Comparison of ENCODE assay signal across 8 cellular contexts in the genomic region with DNA sequence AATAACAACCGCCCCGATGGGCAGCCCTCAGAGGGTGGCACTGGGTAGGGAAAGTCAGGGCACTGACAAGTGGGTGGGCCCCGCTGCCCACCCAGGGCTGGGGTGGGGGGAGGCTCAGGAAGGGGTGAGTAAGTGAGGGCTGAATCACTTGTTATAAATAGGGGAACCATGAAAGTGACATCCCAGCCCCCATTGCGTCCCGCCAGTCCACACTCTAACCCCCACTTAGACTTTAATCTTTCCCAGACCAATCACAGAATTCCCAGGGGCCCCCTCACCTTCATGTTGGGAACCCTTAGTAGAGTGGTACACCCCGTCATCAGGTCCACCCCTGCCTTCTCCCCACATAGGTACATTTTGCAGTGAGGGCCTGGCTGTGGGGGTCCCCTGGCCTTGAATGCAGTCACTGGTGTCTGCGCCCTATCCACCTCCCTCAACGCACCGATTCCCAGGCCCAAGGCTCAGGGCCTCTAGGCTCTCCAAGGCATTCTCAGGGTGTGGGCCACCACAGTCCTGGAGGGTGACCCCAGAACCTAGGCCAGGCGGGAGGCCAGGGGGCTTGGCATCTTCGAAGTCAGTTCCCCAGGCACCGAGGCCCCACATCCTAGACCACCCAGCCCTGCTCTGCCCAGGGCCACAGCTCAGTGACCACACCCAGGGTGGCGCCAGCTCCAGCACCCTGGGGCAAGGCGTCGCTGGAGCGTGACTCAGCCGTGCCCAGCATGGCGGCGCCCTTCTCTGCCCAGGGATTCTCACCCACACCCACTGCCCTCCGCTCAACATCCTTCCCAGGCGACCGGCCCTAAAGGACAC. TPM values are rescaled to one million over a fixed set of nuclear protein-coding genes. Genes with fewer than 3 reads are reported as not detected.
A peak's percentile ranks its signal among the peaks of the same experiment; 100 is the strongest.
DNase-seq lines count a peak whose midpoint lies in the region; ATAC-seq, FAIRE-seq and TF ChIP-seq lines count a peak whose summit lies in the region.

No MANE protein-coding gene starts in this region.

- H3K36me3 ChIP-seq in GM12878 (ENCODE audit: control insufficient read depth in 2 of 2, insufficient read depth in 2 of 2, low read length in 1 of 2), result peaks cover 0 to 3% of the 10 kb centered on the region in 2 experiments; a peak in 1 of 4 replicates
- H3K36me3 ChIP-seq in subcutaneous abdominal adipose tissue (ENCODE audit: control insufficient read depth in 5 of 5, insufficient read depth in 5 of 5, low read length in 5 of 5), result peaks cover 0 to 48% (median 20%) of the 10 kb centered on the region in 5 donors

- TF ChIP-seq CTCF in GM12878 (IDR thresholded peaks at IDR 0.05 in 2 of 3, conservative IDR thresholded peaks at IDR 0.05 in 1 of 3; ENCODE audit: control insufficient read depth in 2 of 3, extremely low read depth in 1 of 3, insufficient read depth in 1 of 3, low read depth in 3 of 3, low read length in 3 of 3), result no peak

- peak; percentile 44 for DNase-seq in GOT3 (lab: John Stamatoyannopoulos, UW)
- peak; percentile 68 for DNase-seq in RPMI8226
- DNase-seq in GM12878 (ENCODE audit: low read depth, low spot score), result no peak
- peak; percentile 47 for DNase-seq in kidney glomerular epithelial cell (lab: John Stamatoyannopoulos, UW)
- no peak for DNase-seq in iPS-NIHi11 (ENCODE audit: low spot score)
- DNase-seq in NCI-H526 treated with DMSO at 0.1 percent for 48 hours (lab: John Stamatoyannopoulos, UW), result no peak
- DNase-seq in COR-L47 (lab: John Stamatoyannopoulos, UW), result no peak

- peak; percentile 10 for ATAC-seq in GM12878

- POLR2A ChIA-PET in GM12878 (lab: Charles Lee), result interaction anchor here (0.6 to 7.5 kb wide), 13 partner anchors 7 to 688 kb away, joined by 3 to 85 read pairs (median 3); a partner anchor contains a TSS

- TF ChIP-seq EP300 in GM12878 (IDR thresholded peaks at IDR 0.05; ENCODE audit: borderline replicate concordance in 1 of 2, control insufficient read depth in 1 of 2, low read depth in 2 of 2, low read length in 2 of 2), result no peak

- H3K79me2 ChIP-seq in GM12878 (ENCODE audit: control insufficient read depth, insufficient read depth, low read length), result peaks cover 55% of the 10 kb centered on the region

- in situ Hi-C loops in GM12878 (cut with MboI), result loop anchor here (10.0 kb wide), 1 partner anchor 685 kb away; a partner anchor contains a TSS

- SMC1A ChIA-PET in GM12878 (lab: Charles Lee; ENCODE audit: uncharacterized antibody, unreplicated experiment), result interaction anchor here (0.9 to 4.2 kb wide), 3 partner anchors 22 to 45 kb away, joined by 3 to 37 read pairs (median 4); a partner anchor contains a TSS

- H3K9ac ChIP-seq in GM12878 (ENCODE audit: control insufficient read depth, insufficient read depth, low read length) (peak overlapping the region; percentile 94), subcutaneous abdominal adipose tissue (ENCODE audit: low read length in 5 of 5) (peak overlapping the region; percentile 75 to 100 (median 95))

- TF ChIP-seq RAD21 in GM12878 (IDR thresholded peaks at IDR 0.05; ENCODE audit: insufficient read depth, low read depth, low read length), result no peak

- H3K4me3 ChIP-seq in GM12878 (peak overlapping the region; percentile 92), subcutaneous abdominal adipose tissue (ENCODE audit: low read depth in 1 of 5, low read length in 5 of 5) (peak overlapping the region; percentile 73 to 100 (median 98))

- H3K27me3 ChIP-seq in GM12878 (replicated peaks in 1 of 2; ENCODE audit: control insufficient read depth in 2 of 2, insufficient read depth in 2 of 2, low read length in 1 of 2) (no peaks in the 10 kb centered on the region), subcutaneous abdominal adipose tissue (ENCODE audit: control insufficient read depth in 5 of 5, insufficient read depth in 4 of 5, low read length in 5 of 5) (no peaks in the 10 kb centered on the region)

- H3K27ac ChIP-seq in GM12878 (ENCODE audit: control insufficient read depth, insufficient read depth) (peak overlapping the region; percentile 96), subcutaneous abdominal adipose tissue (ENCODE audit: low read depth, low read length) (peak overlapping the region; percentile 100)

- H3K4me1 ChIP-seq in GM12878 (ENCODE audit: control insufficient read depth, insufficient read depth, low read length), result peaks cover 57% of the 10 kb centered on the region
- H3K4me1 ChIP-seq in subcutaneous abdominal adipose tissue (ENCODE audit: control insufficient read depth in 5 of 5, insufficient read depth in 5 of 5, low read length in 5 of 5), result peaks cover 4 to 75% (median 70%) of the 10 kb centered on the region in 5 donors

- H3K4me2 ChIP-seq in GM12878 (ENCODE audit: control insufficient read depth, insufficient read depth), result peak overlapping the region; percentile 99

- TSS peak; percentile 79 for BruUV-seq in GM12878 (replicated peaks; lab: Mats Ljungman, UMichigan)

- H3K9me3 ChIP-seq in GM12878 (replicated peaks; ENCODE audit: control insufficient read depth, insufficient read depth, low read length), result no peaks in the 10 kb centered on the region
- no peaks in the 10 kb centered on the region for H3K9me3 ChIP-seq in subcutaneous abdominal adipose tissue (ENCODE audit: control insufficient read depth in 5 of 5, low read length in 5 of 5)

- WGBS in GM12878 (ENCODE audit: insufficient coverage, insufficient replicate concordance, low lambda C conversion rate, missing lambda C conversion rate), result 2% methylated on average over 22 of the region's 22 CpGs

- no peak overlapping the region for H2AFZ ChIP-seq in GM12878 (ENCODE audit: control insufficient read depth, low read depth, low read length)

- intact Hi-C loops in GM12878 (cut with micrococcal nuclease; ENCODE audit: unreplicated experiment), result loop anchor here (5.0 to 10.0 kb wide), 2 partner anchors 43 to 685 kb away; a partner anchor contains a TSS

- RAD21 ChIA-PET in GM12878 (lab: Charles Lee; ENCODE audit: unreplicated experiment), result interaction anchor here (0.5 to 4.9 kb wide), 9 partner anchors 12 to 166 kb away, joined by 3 to 68 read pairs (median 3); a partner anchor contains a TSS

- FAIRE-seq in GM12878 (lab: Jason Lieb, UNC), result no peak

- H4K20me1 ChIP-seq in GM12878 (ENCODE audit: control insufficient read depth, insufficient read depth), result no peaks in the 10 kb centered on the region

- CTCF ChIA-PET in GM12878 (lab: Yijun Ruan, JAX), result interaction anchor here (0.6 to 7.1 kb wide), 4 partner anchors 19 to 57 kb away, joined by 3 to 51 read pairs (median 4); no protein-coding TSS in a partner anchor

- TF ChIP-seq POLR2A in GM12878 (IDR thresholded peaks at IDR 0.05; ENCODE audit: low read depth, low read length), result 0 out of 2 replicates have a peak, but pooled peaks have one; percentile 22

TF ChIP-seq in GM12878, 131 proteins besides CTCF, POLR2A, EP300 and RAD21 (continues in another document):
- TF ChIP-seq BACH1 (IDR thresholded peaks at IDR 0.05; ENCODE audit: borderline replicate concordance), result peak; percentile 17; the same call in 1 of the 2 replicates
- no peak for TF ChIP-seq MYC (IDR thresholded peaks at IDR 0.05; ENCODE audit: insufficient read depth, insufficient read length, insufficient replicate concordance, low read length, severe bottlenecking)
- TF ChIP-seq GATAD2B (conservative IDR thresholded peaks at IDR 0.05; ENCODE audit: low read depth), result peak; percentile 62
- peak in 1 of 2 experiments; percentile 22; a peak in 1 of 4 replicates for TF ChIP-seq BHLHE40 (IDR thresholded peaks at IDR 0.05; ENCODE audit: borderline replicate concordance in 1 of 2, low read depth in 2 of 2, low read length in 1 of 2)
- TF ChIP-seq POLR2AphosphoS5 (IDR thresholded peaks at IDR 0.05; ENCODE audit: low read length), result peak; percentile 48
- no peak; the same call in 1 of the 2 replicates for TF ChIP-seq SIN3A (IDR thresholded peaks at IDR 0.05; ENCODE audit: low read depth, low read length)
- peak; percentile 80; the same call in 1 of the 2 replicates for TF ChIP-seq PAX5 (IDR thresholded peaks at IDR 0.05; ENCODE audit: borderline replicate concordance, low read depth, low read length)
- no peak; the same call in 1 of the 2 replicates for TF ChIP-seq NR2F1 (conservative IDR thresholded peaks at IDR 0.05)

RNA-seq across cellular contexts. Expression of a gene that starts 36.8 kb away (rescaled TPM):
- total RNA-seq in GM12878 (2013; cell fraction: nucleolus; rRNA removed), result 3.9 and 5.7 TPM in 2 replicates
- total RNA-seq in GM12878 (2014; rRNA removed) (0.54 and 1.5 TPM in 2 replicates), GM12878 (2014; rRNA removed; fragmentation: Illumina TruSeq; extraction: Trizol) (1.5 and 1.6 TPM in 2 replicates), GM12878 (2021) (1.5 and 1.7 TPM in 2 replicates)
- polyA plus RNA-seq in GM12878 (2011; ENCODE audit: low read depth), result not detected
- polyA plus RNA-seq in GM12878 (2011; rRNA removed) (0.24 and 0.69 TPM in 2 replicates), GM12878 (2014; fragmentation: Illumina TruSeq; extraction: Trizol) (1.00 TPM in 1 of 2 replicates, not detected in the other), GM12878 (2014; fragmentation: Nextera tagmentation; extraction: Ambion mirVana) (under 1 TPM; 0.31 to 0.80 TPM), GM12878 (2014; rRNA removed) (0.81 and 2.3 TPM in 2 replicates), GM12878 (2016; fragmentation: Nextera tagmentation; extraction: Ambion mirVana) (under 1 TPM; 0.53 to 0.62 TPM)
- 1.4 and 1.5 TPM in 2 replicates for polyA plus RNA-seq in GM12878 (2011; cell fraction: cytosol; rRNA removed)
- polyA plus RNA-seq in GM12878 (2011; cell fraction: nucleus; rRNA removed), result 2.5 and 2.7 TPM in 2 replicates
- 0.94 and 1.0 TPM in 2 replicates for polyA plus RNA-seq in GM12878 (2012)
- 0.82 TPM in 1 of 2 replicates, not detected in the other for polyA minus RNA-seq in GM12878 (2011; rRNA and poly(A)+ RNA removed)
- not detected in 2 replicates for polyA minus RNA-seq in GM12878 (2011; cell fraction: cytosol; rRNA and poly(A)+ RNA removed)
- polyA minus RNA-seq in GM12878 (2011; cell fraction: nucleus; rRNA and poly(A)+ RNA removed), result 1.6 TPM in 1 of 2 replicates, not detected in the other

RNA-seq across cellular contexts. Expression of a gene that starts 44.9 kb away (rescaled TPM):
- 12.5 and 13.0 TPM in 2 replicates for total RNA-seq in GM12878 (2013; cell fraction: nucleolus; rRNA removed)
- 3.1 TPM in 2 replicates for total RNA-seq in GM12878 (2014; rRNA removed)
- 1.1 and 1.2 TPM in 2 replicates for total RNA-seq in GM12878 (2014; rRNA removed; fragmentation: Illumina TruSeq; extraction: Trizol)
- 11.1 and 12.2 TPM in 2 replicates for total RNA-seq in GM12878 (2021)
- 1.1 TPM for polyA plus RNA-seq in GM12878 (2011; ENCODE audit: low read depth)
- polyA plus RNA-seq in GM12878 (2011; rRNA removed), result 0.66 and 1.3 TPM in 2 replicates
- 2.6 TPM in 2 replicates for polyA plus RNA-seq in GM12878 (2011; cell fraction: cytosol; rRNA removed)
- polyA plus RNA-seq in GM12878 (2011; cell fraction: nucleus; rRNA removed), result 3.2 and 4.0 TPM in 2 replicates
- polyA plus RNA-seq in GM12878 (2012), result 4.9 and 6.1 TPM in 2 replicates
- 1.6 and 2.2 TPM in 2 replicates for polyA plus RNA-seq in GM12878 (2014; fragmentation: Illumina TruSeq; extraction: Trizol)
- not detected for polyA plus RNA-seq in GM12878 (2014; fragmentation: Nextera tagmentation; extraction: Ambion mirVana)
- polyA plus RNA-seq in GM12878 (2014; rRNA removed), result 5.1 and 5.6 TPM in 2 replicates
- polyA plus RNA-seq in GM12878 (2016; fragmentation: Nextera tagmentation; extraction: Ambion mirVana), result 1 to 10 TPM in 1 of 2 experiments, under 1 TPM in 1; 0.73 to 1.2 TPM
- 1.8 and 5.0 TPM in 2 replicates for polyA minus RNA-seq in GM12878 (2011; rRNA and poly(A)+ RNA removed)
- 3.1 and 3.2 TPM in 2 replicates for polyA minus RNA-seq in GM12878 (2011; cell fraction: cytosol; rRNA and poly(A)+ RNA removed)
- polyA minus RNA-seq in GM12878 (2011; cell fraction: nucleus; rRNA and poly(A)+ RNA removed), result 1.9 and 2.9 TPM in 2 replicates

Comparison
In these comparisons a context has a peak if more than half of its experiments do, and no peak if none do; other contexts are left out.
1. DNase-seq: peak in GOT3 (single experiment), RPMI8226 (single experiment) and kidney glomerular epithelial cell (single experiment); none in GM12878 (single experiment), iPS-NIHi11 (single experiment), NCI-H526 treated with DMSO at 0.1 percent for 48 hours (single experiment) and COR-L47 (single experiment).